In genomic region chr22:41833369-41834004, GRCh38 we compare ENCODE assay signal across 1 cellular context.
TF ChIP-seq lines count a peak whose summit lies in the region.

No MANE protein-coding gene starts in this region.

TF ChIP-seq in K562, 482 proteins besides CTCF, POLR2A, EP300 and RAD21 (continued from another document and continues in another):
- no peak for TF ChIP-seq NR2C1 (IDR thresholded peaks at IDR 0.05)
- no peak for TF ChIP-seq NR2C1 (tag; IDR thresholded peaks at IDR 0.05)
- peak; percentile 22; the same call in 1 of the 2 replicates for TF ChIP-seq EP400 (IDR thresholded peaks at IDR 0.05)
- TF ChIP-seq L3MBTL2 (IDR thresholded peaks at IDR 0.05), result peak; percentile 89; the same call in 1 of the 2 replicates
- TF ChIP-seq, protein P1, sequence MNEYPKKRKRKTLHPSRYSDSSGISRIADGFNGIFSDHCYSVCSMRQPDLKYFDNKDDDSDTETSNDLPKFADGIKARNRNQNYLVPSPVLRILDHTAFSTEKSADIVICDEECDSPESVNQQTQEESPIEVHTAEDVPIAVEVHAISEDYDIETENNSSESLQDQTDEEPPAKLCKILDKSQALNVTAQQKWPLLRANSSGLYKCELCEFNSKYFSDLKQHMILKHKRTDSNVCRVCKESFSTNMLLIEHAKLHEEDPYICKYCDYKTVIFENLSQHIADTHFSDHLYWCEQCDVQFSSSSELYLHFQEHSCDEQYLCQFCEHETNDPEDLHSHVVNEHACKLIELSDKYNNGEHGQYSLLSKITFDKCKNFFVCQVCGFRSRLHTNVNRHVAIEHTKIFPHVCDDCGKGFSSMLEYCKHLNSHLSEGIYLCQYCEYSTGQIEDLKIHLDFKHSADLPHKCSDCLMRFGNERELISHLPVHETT (CRISPR knock-in tag; conservative IDR thresholded peaks at IDR 0.05 in 1 of 2, IDR thresholded peaks at IDR 0.05 in 1 of 2), result peak in 1 of 2 experiments; percentile 42; a peak in 1 of 4 replicates
- peak; percentile 61; the same call in 1 of the 2 replicates for TF ChIP-seq ZNF592 (IDR thresholded peaks at IDR 0.05)
- TF ChIP-seq, protein P2, sequence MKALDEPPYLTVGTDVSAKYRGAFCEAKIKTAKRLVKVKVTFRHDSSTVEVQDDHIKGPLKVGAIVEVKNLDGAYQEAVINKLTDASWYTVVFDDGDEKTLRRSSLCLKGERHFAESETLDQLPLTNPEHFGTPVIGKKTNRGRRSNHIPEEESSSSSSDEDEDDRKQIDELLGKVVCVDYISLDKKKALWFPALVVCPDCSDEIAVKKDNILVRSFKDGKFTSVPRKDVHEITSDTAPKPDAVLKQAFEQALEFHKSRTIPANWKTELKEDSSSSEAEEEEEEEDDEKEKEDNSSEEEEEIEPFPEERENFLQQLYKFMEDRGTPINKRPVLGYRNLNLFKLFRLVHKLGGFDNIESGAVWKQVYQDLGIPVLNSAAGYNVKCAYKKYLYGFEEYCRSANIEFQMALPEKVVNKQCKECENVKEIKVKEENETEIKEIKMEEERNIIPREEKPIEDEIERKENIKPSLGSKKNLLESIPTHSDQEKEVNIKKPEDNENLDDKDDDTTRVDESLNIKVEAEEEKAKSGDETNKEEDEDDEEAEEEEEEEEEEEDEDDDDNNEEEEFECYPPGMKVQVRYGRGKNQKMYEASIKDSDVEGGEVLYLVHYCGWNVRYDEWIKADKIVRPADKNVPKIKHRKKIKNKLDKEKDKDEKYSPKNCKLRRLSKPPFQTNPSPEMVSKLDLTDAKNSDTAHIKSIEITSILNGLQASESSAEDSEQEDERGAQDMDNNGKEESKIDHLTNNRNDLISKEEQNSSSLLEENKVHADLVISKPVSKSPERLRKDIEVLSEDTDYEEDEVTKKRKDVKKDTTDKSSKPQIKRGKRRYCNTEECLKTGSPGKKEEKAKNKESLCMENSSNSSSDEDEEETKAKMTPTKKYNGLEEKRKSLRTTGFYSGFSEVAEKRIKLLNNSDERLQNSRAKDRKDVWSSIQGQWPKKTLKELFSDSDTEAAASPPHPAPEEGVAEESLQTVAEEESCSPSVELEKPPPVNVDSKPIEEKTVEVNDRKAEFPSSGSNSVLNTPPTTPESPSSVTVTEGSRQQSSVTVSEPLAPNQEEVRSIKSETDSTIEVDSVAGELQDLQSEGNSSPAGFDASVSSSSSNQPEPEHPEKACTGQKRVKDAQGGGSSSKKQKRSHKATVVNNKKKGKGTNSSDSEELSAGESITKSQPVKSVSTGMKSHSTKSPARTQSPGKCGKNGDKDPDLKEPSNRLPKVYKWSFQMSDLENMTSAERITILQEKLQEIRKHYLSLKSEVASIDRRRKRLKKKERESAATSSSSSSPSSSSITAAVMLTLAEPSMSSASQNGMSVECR (CRISPR knock-in tag; IDR thresholded peaks at IDR 0.05), result peak; percentile 62
- no peak for TF ChIP-seq TCF3 (CRISPR knock-in tag; IDR thresholded peaks at IDR 0.05)
- TF ChIP-seq SIN3A (IDR thresholded peaks at IDR 0.05; ENCODE audit: borderline replicate concordance in 2 of 2, control insufficient read depth in 1 of 2, low read depth in 2 of 2, low read length in 2 of 2), result 0 out of 4 replicates have a peak, but pooled peaks of 1 of the 2 experiments have one; percentile 26
- TF ChIP-seq ZBTB1 (CRISPR knock-in tag; IDR thresholded peaks at IDR 0.05; ENCODE audit: borderline replicate concordance, low read depth), result peak; percentile 45; the same call in 1 of the 2 replicates
- TF ChIP-seq TBL1XR1 (IDR thresholded peaks at IDR 0.05; ENCODE audit: low read length in 2 of 2), result no peak
- TF ChIP-seq HMG20A (CRISPR knock-in tag; conservative IDR thresholded peaks at IDR 0.05), result no peak
- TF ChIP-seq, protein P3, sequence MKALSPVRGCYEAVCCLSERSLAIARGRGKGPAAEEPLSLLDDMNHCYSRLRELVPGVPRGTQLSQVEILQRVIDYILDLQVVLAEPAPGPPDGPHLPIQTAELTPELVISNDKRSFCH (CRISPR knock-in tag; IDR thresholded peaks at IDR 0.05), result no peak
- TF ChIP-seq, protein P3 (tag; IDR thresholded peaks at IDR 0.05), result no peak
- no peak for TF ChIP-seq ILF3 (IDR thresholded peaks at IDR 0.05; ENCODE audit: borderline replicate concordance)
- no peak for TF ChIP-seq SREBF2 (CRISPR knock-in tag; IDR thresholded peaks at IDR 0.05)
- no peak for TF ChIP-seq ZNF354B (CRISPR knock-in tag; IDR thresholded peaks at IDR 0.05)
- TF ChIP-seq RCOR1 (IDR thresholded peaks at IDR 0.05; ENCODE audit: borderline replicate concordance in 1 of 2, low read depth in 2 of 2, low read length in 2 of 2), result no peak
- no peak for TF ChIP-seq FOSL1 (tag; conservative IDR thresholded peaks at IDR 0.05)
- TF ChIP-seq CREB3L1 (IDR thresholded peaks at IDR 0.05; ENCODE audit: borderline replicate concordance, low read depth), result peak; percentile 19; the same call in 1 of the 2 replicates
- no peak for TF ChIP-seq SMAD3 (CRISPR knock-in tag; conservative IDR thresholded peaks at IDR 0.05)
- TF ChIP-seq ZSCAN32 (CRISPR knock-in tag; IDR thresholded peaks at IDR 0.05), result no peak
- no peak for TF ChIP-seq ZFX (CRISPR knock-in tag; IDR thresholded peaks at IDR 0.05)
- TF ChIP-seq, protein P4, sequence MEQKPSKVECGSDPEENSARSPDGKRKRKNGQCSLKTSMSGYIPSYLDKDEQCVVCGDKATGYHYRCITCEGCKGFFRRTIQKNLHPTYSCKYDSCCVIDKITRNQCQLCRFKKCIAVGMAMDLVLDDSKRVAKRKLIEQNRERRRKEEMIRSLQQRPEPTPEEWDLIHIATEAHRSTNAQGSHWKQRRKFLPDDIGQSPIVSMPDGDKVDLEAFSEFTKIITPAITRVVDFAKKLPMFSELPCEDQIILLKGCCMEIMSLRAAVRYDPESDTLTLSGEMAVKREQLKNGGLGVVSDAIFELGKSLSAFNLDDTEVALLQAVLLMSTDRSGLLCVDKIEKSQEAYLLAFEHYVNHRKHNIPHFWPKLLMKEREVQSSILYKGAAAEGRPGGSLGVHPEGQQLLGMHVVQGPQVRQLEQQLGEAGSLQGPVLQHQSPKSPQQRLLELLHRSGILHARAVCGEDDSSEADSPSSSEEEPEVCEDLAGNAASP (IDR thresholded peaks at IDR 0.05), result no peak
- TF ChIP-seq MIER1 (IDR thresholded peaks at IDR 0.05; ENCODE audit: low read depth), result no peak
- no peak; the same call in 1 of the 2 replicates for TF ChIP-seq KDM2B (CRISPR knock-in tag; IDR thresholded peaks at IDR 0.05)
- TF ChIP-seq MAFF (IDR thresholded peaks at IDR 0.05; ENCODE audit: low read length), result no peak
- TF ChIP-seq MTA3 (IDR thresholded peaks at IDR 0.05; ENCODE audit: borderline replicate concordance), result no peak
- TF ChIP-seq ZNF217 (CRISPR knock-in tag; IDR thresholded peaks at IDR 0.05), result no peak
- no peak for TF ChIP-seq ZNF436 (CRISPR knock-in tag; IDR thresholded peaks at IDR 0.05)
- TF ChIP-seq ZNF707 (CRISPR knock-in tag; conservative IDR thresholded peaks at IDR 0.05), result no peak
- TF ChIP-seq NCOA6 (IDR thresholded peaks at IDR 0.05), result no peak
- TF ChIP-seq KAT8 (IDR thresholded peaks at IDR 0.05; ENCODE audit: low read depth), result no peak
- no peak for TF ChIP-seq TRIM25 (IDR thresholded peaks at IDR 0.05; ENCODE audit: borderline replicate concordance)
- TF ChIP-seq ARNT (IDR thresholded peaks at IDR 0.05), result no peak
- TF ChIP-seq HSF4 (CRISPR knock-in tag; IDR thresholded peaks at IDR 0.05; ENCODE audit: borderline replicate concordance), result no peak
- TF ChIP-seq, protein P5, sequence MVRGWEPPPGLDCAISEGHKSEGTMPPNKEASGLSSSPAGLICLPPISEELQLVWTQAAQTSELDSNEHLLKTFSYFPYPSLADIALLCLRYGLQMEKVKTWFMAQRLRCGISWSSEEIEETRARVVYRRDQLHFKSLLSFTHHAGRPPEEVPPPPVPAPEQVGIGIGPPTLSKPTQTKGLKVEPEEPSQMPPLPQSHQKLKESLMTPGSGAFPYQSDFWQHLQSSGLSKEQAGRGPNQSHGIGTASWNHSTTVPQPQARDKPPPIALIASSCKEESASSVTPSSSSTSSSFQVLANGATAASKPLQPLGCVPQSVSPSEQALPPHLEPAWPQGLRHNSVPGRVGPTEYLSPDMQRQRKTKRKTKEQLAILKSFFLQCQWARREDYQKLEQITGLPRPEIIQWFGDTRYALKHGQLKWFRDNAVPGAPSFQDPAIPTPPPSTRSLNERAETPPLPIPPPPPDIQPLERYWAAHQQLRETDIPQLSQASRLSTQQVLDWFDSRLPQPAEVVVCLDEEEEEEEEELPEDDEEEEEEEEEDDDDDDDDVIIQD (CRISPR knock-in tag; IDR thresholded peaks at IDR 0.05), result no peak
- peak; percentile 75; the same call in 1 of the 2 replicates for TF ChIP-seq RB1 (IDR thresholded peaks at IDR 0.05; ENCODE audit: low read depth)
- TF ChIP-seq CHCHD3 (CRISPR knock-in tag; IDR thresholded peaks at IDR 0.05), result no peak
- TF ChIP-seq MYC (IDR thresholded peaks at IDR 0.05; ENCODE audit: low read depth, low read length), result peak; percentile 64
- TF ChIP-seq MYC (CRISPR knock-in tag; IDR thresholded peaks at IDR 0.05; ENCODE audit: borderline replicate concordance, low read depth), result no peak
- TF ChIP-seq, protein P6, sequence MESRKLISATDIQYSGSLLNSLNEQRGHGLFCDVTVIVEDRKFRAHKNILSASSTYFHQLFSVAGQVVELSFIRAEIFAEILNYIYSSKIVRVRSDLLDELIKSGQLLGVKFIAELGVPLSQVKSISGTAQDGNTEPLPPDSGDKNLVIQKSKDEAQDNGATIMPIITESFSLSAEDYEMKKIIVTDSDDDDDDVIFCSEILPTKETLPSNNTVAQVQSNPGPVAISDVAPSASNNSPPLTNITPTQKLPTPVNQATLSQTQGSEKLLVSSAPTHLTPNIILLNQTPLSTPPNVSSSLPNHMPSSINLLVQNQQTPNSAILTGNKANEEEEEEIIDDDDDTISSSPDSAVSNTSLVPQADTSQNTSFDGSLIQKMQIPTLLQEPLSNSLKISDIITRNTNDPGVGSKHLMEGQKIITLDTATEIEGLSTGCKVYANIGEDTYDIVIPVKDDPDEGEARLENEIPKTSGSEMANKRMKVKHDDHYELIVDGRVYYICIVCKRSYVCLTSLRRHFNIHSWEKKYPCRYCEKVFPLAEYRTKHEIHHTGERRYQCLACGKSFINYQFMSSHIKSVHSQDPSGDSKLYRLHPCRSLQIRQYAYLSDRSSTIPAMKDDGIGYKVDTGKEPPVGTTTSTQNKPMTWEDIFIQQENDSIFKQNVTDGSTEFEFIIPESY (CRISPR knock-in tag; IDR thresholded peaks at IDR 0.05), result no peak
- no peak for TF ChIP-seq ZZZ3 (IDR thresholded peaks at IDR 0.05)
- TF ChIP-seq EGR1 (conservative IDR thresholded peaks at IDR 0.05), result 0 out of 2 replicates have a peak, but pooled peaks have one; percentile 8
- TF ChIP-seq TCF15 (CRISPR knock-in tag; IDR thresholded peaks at IDR 0.05), result no peak
- no peak for TF ChIP-seq ZNF165 (CRISPR knock-in tag; IDR thresholded peaks at IDR 0.05; ENCODE audit: borderline replicate concordance)
